In genomic region chr18:49457616-49458015, GRCh38 we compare ENCODE assay signal across 21 cellular contexts.
"Had no signal": no experiment of that assay in that cellular context is flagged by ENCODE, and none has a peak within 500 bp of the region (broad histone marks: within the 10 kb centered on the region; RNA-seq: fewer than 3 reads in every experiment).

No MANE protein-coding gene starts in this region.

- H3K4me3 ChIP-seq: body of pancreas, heart right ventricle, mucosa of descending colon, prostate gland, thyroid gland had no signal

- H3K27ac ChIP-seq: body of pancreas, heart right ventricle, prostate gland had no signal

- ATAC-seq: activated CD4-positive, alpha-beta T cell treated with anti-CD3 and anti-CD28 coated beads for 36 hours; body of pancreas; heart right ventricle; left cardiac atrium; mucosa of descending colon; T-cell had no signal

- DNase-seq: activated B cell treated with CpG ODN at 0.5 μM for 24 hours; activated CD4-positive, alpha-beta T cell treated with anti-CD3 and anti-CD28 coated beads for 36 hours; activated CD4-positive, alpha-beta T cell treated with anti-CD3 and anti-CD28 coated beads, Interleukin-2, amount 50 U/mL, for 4 hours; activated CD8-positive, alpha-beta memory T cell treated with anti-CD3 and anti-CD28 coated beads for 24 hours; activated CD8-positive, alpha-beta memory T cell treated with anti-CD3 and anti-CD28 coated beads, Interleukin-2, amount 50 U/mL, for 48 hours; activated effector memory CD4-positive, alpha-beta T cell treated with anti-CD3 and anti-CD28 coated beads, Interleukin-2, amount 50 U/mL, for 16 hours; activated naive CD4-positive, alpha-beta T cell treated with anti-CD3 and anti-CD28 coated beads, Interleukin-2, amount 10 ng/mL, durations not matched to agents 7 days and 5 days; activated T-cell treated with anti-CD3 and anti-CD28 coated beads, Interleukin-2, amount 50 U/mL, for 48 hours; anterior cingulate cortex; body of pancreas; heart right ventricle; islet precursor cell; left cardiac atrium; mucosa of descending colon; stimulated activated CD4-positive, alpha-beta T cell treated with anti-CD3 and anti-CD28 coated beads, Interleukin-12 subunit alpha, Interleukin-12 subunit beta, amount 100 ng/mL, for 4 hours; substantia nigra; T-cell; T-helper 9 cell; thyroid gland had no signal

- H3K4me3 Mint-ChIP-seq: activated B cell treated with CpG ODN at 0.5 μM for 24 hours; activated CD4-positive, alpha-beta T cell treated with anti-CD3 and anti-CD28 coated beads for 36 hours; activated naive CD4-positive, alpha-beta T cell treated with anti-CD3 and anti-CD28 coated beads, Interleukin-2, amount 10 ng/mL, durations not matched to agents 7 days and 5 days; stimulated activated naive CD8-positive, alpha-beta T cell treated with anti-CD3 and anti-CD28 coated beads, Interleukin-15, Interleukin-2, amounts not matched to agents 100 ng/mL and 50 ng/mL, for 24 hours had no signal

- H3K36me3 ChIP-seq: prostate gland, thyroid gland had no signal

- H3K9me3 ChIP-seq: body of pancreas, mucosa of descending colon, prostate gland, thyroid gland had no signal

- H3K27me3 ChIP-seq: body of pancreas, heart right ventricle, thyroid gland had no signal

- H3K27ac Mint-ChIP-seq: activated B cell treated with CpG ODN at 0.5 μM for 24 hours; activated CD4-positive, alpha-beta T cell treated with anti-CD3 and anti-CD28 coated beads for 36 hours; activated naive CD4-positive, alpha-beta T cell treated with anti-CD3 and anti-CD28 coated beads, Interleukin-2, amount 10 ng/mL, durations not matched to agents 7 days and 5 days; stimulated activated naive CD8-positive, alpha-beta T cell treated with anti-CD3 and anti-CD28 coated beads, Interleukin-15, Interleukin-2, amounts not matched to agents 100 ng/mL and 50 ng/mL, for 24 hours; T-cell had no signal

- H3K9me3 Mint-ChIP-seq: stimulated activated naive CD8-positive, alpha-beta T cell treated with anti-CD3 and anti-CD28 coated beads, Interleukin-15, Interleukin-2, amounts not matched to agents 100 ng/mL and 50 ng/mL, for 24 hours; T-cell had no signal

- H3K27me3 Mint-ChIP-seq: activated B cell treated with CpG ODN at 0.5 μM for 24 hours; activated CD4-positive, alpha-beta T cell treated with anti-CD3 and anti-CD28 coated beads for 36 hours; stimulated activated naive CD8-positive, alpha-beta T cell treated with anti-CD3 and anti-CD28 coated beads, Interleukin-15, Interleukin-2, amounts not matched to agents 100 ng/mL and 50 ng/mL, for 24 hours; T-cell had no signal
